ENCODE assay signal across 21 cellular contexts in genomic region chr22:27022256-27022655, GRCh38.
DNase-seq lines count a peak whose midpoint lies in the region; ATAC-seq, FAIRE-seq and TF ChIP-seq lines count a peak whose summit lies in the region.
"Had no signal": no experiment of that assay in that cellular context is flagged by ENCODE, and none has a peak within 500 bp of the region (broad histone marks: within the 10 kb centered on the region; RNA-seq: fewer than 3 reads in every experiment).

No MANE protein-coding gene starts in this region.

- TF ChIP-seq CTCF in bronchial epithelial cell (IDR thresholded peaks at IDR 0.05; ENCODE audit: insufficient read depth, low read length, severe bottlenecking): no peak
- no peak for TF ChIP-seq CTCF in kidney epithelial cell (IDR thresholded peaks at IDR 0.05; ENCODE audit: insufficient read depth, low read length, poor library complexity, severe bottlenecking)
- TF ChIP-seq CTCF in thoracic aorta (IDR thresholded peaks at IDR 0.05): no peak

- no peak for FAIRE-seq in bronchial epithelial cell (lab: Jason Lieb, UNC)
- FAIRE-seq: GM12891, H54 had no signal

- peak overlapping the region; percentile 3 to 90 for H3K27ac ChIP-seq in thoracic aorta
- H3K27ac ChIP-seq: KMS-11, SJCRH30 had no signal

- no peaks in the 10 kb centered on the region for H3K27me3 ChIP-seq in bronchial epithelial cell (ENCODE audit: control insufficient read depth, insufficient read depth, low read length)
- H3K27me3 ChIP-seq in kidney epithelial cell (ENCODE audit: control insufficient read depth, insufficient read depth, low read length): no peaks in the 10 kb centered on the region
- no peaks in the 10 kb centered on the region for H3K27me3 ChIP-seq in thoracic aorta (replicated peaks; ENCODE audit: insufficient read depth)
- H3K27me3 ChIP-seq: BE2C, SJCRH30 had no signal

- no peaks in the 10 kb centered on the region for H3K9me3 ChIP-seq in thoracic aorta
- H3K9me3 ChIP-seq: BE2C, Caco-2, SJCRH30 had no signal

- H3K4me1 ChIP-seq in thoracic aorta (ENCODE audit: control insufficient read depth in 1 of 2, low read depth in 2 of 2): peaks cover 7 to 22% of the 10 kb centered on the region in 2 donors
- H3K4me1 ChIP-seq: BE2C, SJCRH30 had no signal

- H3K36me3 ChIP-seq in bronchial epithelial cell (ENCODE audit: control insufficient read depth, insufficient read depth, low read length) (no peaks in the 10 kb centered on the region), kidney epithelial cell (ENCODE audit: control insufficient read depth, insufficient read depth, low read length) (no peaks in the 10 kb centered on the region), thoracic aorta (no peaks in the 10 kb centered on the region)
- H3K36me3 ChIP-seq: BE2C, SJCRH30 had no signal

- DNase-seq in Daoy (ENCODE audit: low read depth) (peak; percentile 13), bronchial epithelial cell (ENCODE audit: low read depth) (peak; percentile 15), kidney epithelial cell (ENCODE audit: low read depth) (peak; percentile 18), thoracic aorta (ENCODE audit: low spot score) (no peak), hepatic stellate cell (ENCODE audit: low spot score) (no peak)
- DNase-seq in NK-92 treated with Interleukin-12 subunit alpha and Interleukin-12 subunit beta, amount 100 ng/mL, for 24 hours (lab: John Stamatoyannopoulos, UW): no peak
- DNase-seq in activated CD8-positive, alpha-beta memory T cell treated with anti-CD3 and anti-CD28 coated beads for 24 hours: no peak
- DNase-seq: BE2C; Caco-2; CD4-positive, CD25-positive, alpha-beta regulatory T cell; EL; NCI-H1436; NCI-H1930; NCI-H345; NCI-H524 treated with DMSO at 0.1 percent for 48 hours; PC-3; SJCRH30 had no signal

- H3K4me3 ChIP-seq in bronchial epithelial cell (ENCODE audit: low read depth, low read length) (no peak overlapping the region), kidney epithelial cell (ENCODE audit: low read depth, low read length) (no peak overlapping the region), thoracic aorta (no peak overlapping the region)
- H3K4me3 ChIP-seq: SJCRH30 had no signal

- ATAC-seq in thoracic aorta (ENCODE audit: insufficient number of reproducible peaks, low FRiP score, low read depth): no peak
- no peak for ATAC-seq in HG03039 (IDR thresholded peaks at IDR 0.05; ENCODE audit: unreplicated experiment)
- ATAC-seq: PC-3 had no signal

Comparison
In these comparisons a context has a peak if more than half of its experiments do, and no peak if none do; other contexts are left out.
1. DNase-seq: peak in Daoy (single experiment), bronchial epithelial cell (single experiment) and kidney epithelial cell (single experiment); none in thoracic aorta (single experiment), NK-92 treated with Interleukin-12 subunit alpha and Interleukin-12 subunit beta, amount 100 ng/mL, for 24 hours (single experiment), hepatic stellate cell (single experiment) and activated CD8-positive, alpha-beta memory T cell treated with anti-CD3 and anti-CD28 coated beads for 24 hours (single experiment).